15 cellular contexts compared by ENCODE assay signal in the genomic region with DNA sequence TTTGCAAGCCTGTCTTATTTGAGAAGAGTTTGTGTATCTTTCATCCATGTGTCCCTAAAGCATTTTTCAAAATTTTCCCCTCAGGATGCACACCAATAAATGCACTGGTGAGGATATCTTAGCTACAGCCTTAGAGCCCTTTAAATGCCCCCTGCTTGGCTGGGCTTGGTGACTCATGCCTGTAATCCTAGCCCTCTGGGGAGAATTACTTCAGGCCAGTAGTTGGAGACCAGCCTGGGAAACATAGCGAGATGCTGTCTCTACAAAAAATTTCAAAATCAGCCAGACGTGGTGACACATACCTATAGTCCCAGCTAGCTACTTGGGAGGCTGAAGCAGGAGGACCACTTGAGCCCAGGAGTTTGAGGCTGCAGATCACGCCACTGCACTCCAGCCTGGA. TPM values are rescaled to one million over a fixed set of nuclear protein-coding genes. Genes with fewer than 3 reads are reported as not detected.
DNase-seq lines count a peak whose midpoint lies in the region; ATAC-seq, FAIRE-seq and TF ChIP-seq lines count a peak whose summit lies in the region.
"Had no signal": no experiment of that assay in that cellular context is flagged by ENCODE, and none has a peak within 500 bp of the region (broad histone marks: within the 10 kb centered on the region; RNA-seq: fewer than 3 reads in every experiment).

No MANE protein-coding gene starts in this region.

- H3K9ac ChIP-seq in mesenchymal stem cell (ENCODE audit: low read length): no peak overlapping the region

- H3K27me3 ChIP-seq in mesenchymal stem cell (ENCODE audit: control insufficient read depth in 1 of 2, insufficient read depth in 1 of 2, low read length in 2 of 2): no peaks in the 10 kb centered on the region

- no peak overlapping the region for H3K4me3 ChIP-seq in astrocyte of the cerebellum (ENCODE audit: low read depth, low read length)
- H3K4me3 ChIP-seq in mesenchymal stem cell (ENCODE audit: insufficient read depth in 1 of 2, low read depth in 1 of 2, low read length in 2 of 2): no peak overlapping the region
- H3K4me3 ChIP-seq: skin epidermis had no signal

- no peak overlapping the region for H3K4me2 ChIP-seq in mesenchymal stem cell (ENCODE audit: low read length, poor library complexity, severe bottlenecking)

- ATAC-seq in GM19455 (IDR thresholded peaks at IDR 0.05; ENCODE audit: unreplicated experiment): no peak
- no peak for ATAC-seq in HG03439 (IDR thresholded peaks at IDR 0.05; ENCODE audit: unreplicated experiment)

- no peak for TF ChIP-seq CTCF in astrocyte of the cerebellum (IDR thresholded peaks at IDR 0.05; ENCODE audit: low read depth, low read length, missing control alignments)
- TF ChIP-seq CTCF in D721Med (IDR thresholded peaks at IDR 0.05; ENCODE audit: insufficient read depth, missing control alignments): no peak

- H3K36me3 ChIP-seq in mesenchymal stem cell (ENCODE audit: control insufficient read depth in 1 of 2, insufficient read depth in 2 of 2, low read depth in 1 of 2, low read length in 2 of 2): no peaks in the 10 kb centered on the region

- H3K4me1 ChIP-seq in mesenchymal stem cell (ENCODE audit: control insufficient read depth, insufficient read depth, low read depth, low read length): no peaks in the 10 kb centered on the region

- H2BK15ac ChIP-seq in mesenchymal stem cell (ENCODE audit: low read depth, poor library complexity, severe bottlenecking): no peak overlapping the region

- in situ Hi-C loops in Caki2 (cut with HindIII; ENCODE audit: low pct_unique_long_range_greater_than_20kb, low sequenced_read_pairs): no loop called here
- in situ Hi-C loops in astrocyte of the cerebellum (cut with HindIII; ENCODE audit: low sequenced_read_pairs): no loop called here

- no peaks in the 10 kb centered on the region for H3K79me1 ChIP-seq in mesenchymal stem cell (replicated peaks; ENCODE audit: low read length, poor library complexity, severe bottlenecking)

- no peak overlapping the region for H2BK12ac ChIP-seq in mesenchymal stem cell (ENCODE audit: low read length in 2 of 2)

- no peak overlapping the region for H3K14ac ChIP-seq in mesenchymal stem cell (ENCODE audit: low read length in 2 of 2)

- no peak overlapping the region for H3K4ac ChIP-seq in mesenchymal stem cell (ENCODE audit: low read depth in 1 of 2, low read length in 2 of 2)

- H3K27ac ChIP-seq in mesenchymal stem cell (ENCODE audit: low read length, poor library complexity, severe bottlenecking): peak overlapping the region; percentile 16
- H3K27ac ChIP-seq: skin epidermis had no signal

- H4K91ac ChIP-seq in mesenchymal stem cell (ENCODE audit: low read length): no peak overlapping the region

- DNase-seq in Caki2 (ENCODE audit: low read depth) (peak; percentile 55), HTR-8/SVneo (ENCODE audit: insufficient read length, low spot score) (peak; percentile 53), astrocyte of the cerebellum (ENCODE audit: low read depth) (peak; percentile 74), mesenchymal stem cell (peak; percentile 88), NCI-H1694 treated with DMSO at 0.1 percent for 48 hours (lab: John Stamatoyannopoulos, UW) (no peak), D721Med (ENCODE audit: insufficient read length, low spot score) (no peak)
- DNase-seq: activated CD4-positive, alpha-beta T cell treated with anti-CD3 and anti-CD28 coated beads, Interleukin-2, amount 50 U/mL, for 4 hours; activated naive CD4-positive, alpha-beta T cell treated with anti-CD3 and anti-CD28 coated beads, Interleukin-2, amount 10 ng/mL, durations not matched to agents 7 days and 5 days; DMS53; effector memory CD4-positive, alpha-beta T cell; KG1; NCI-H510A had no signal

- no peak overlapping the region for H2BK5ac ChIP-seq in mesenchymal stem cell (ENCODE audit: low read depth, low read length, poor library complexity, severe bottlenecking)

- peaks cover 3% of the 10 kb centered on the region for H3K9me3 ChIP-seq in mesenchymal stem cell (ENCODE audit: control insufficient read depth, low read length)

- no peak overlapping the region for H2BK120ac ChIP-seq in mesenchymal stem cell (ENCODE audit: low read depth, low read length)

- H4K8ac ChIP-seq in mesenchymal stem cell (ENCODE audit: low read length): no peak overlapping the region

- FAIRE-seq in HTR-8/SVneo (lab: Jason Lieb, UNC): peak; percentile 92
- FAIRE-seq in D721Med (lab: Jason Lieb, UNC): no peak

- H3K23ac ChIP-seq in mesenchymal stem cell (ENCODE audit: low read length in 2 of 2): no peak overlapping the region

- no peak overlapping the region for H2AK5ac ChIP-seq in mesenchymal stem cell (ENCODE audit: low read length, severe bottlenecking)

- H2AFZ ChIP-seq in mesenchymal stem cell (ENCODE audit: low read depth, low read length): no peak overlapping the region

- H3K18ac ChIP-seq in mesenchymal stem cell (ENCODE audit: low read depth in 1 of 2, low read length in 2 of 2): no peak overlapping the region

- WGBS in mesenchymal stem cell: 4% methylated on average over 2 of the region's 3 CpGs

RNA-seq across cellular contexts. Expression of a gene that starts 33.8 kb away (rescaled TPM):
- total RNA-seq in Caki2 (2014; rRNA removed; shearing (Covaris generic); ENCODE audit: low replicate concordance): 10.0 and 28.0 TPM in 2 replicates
- polyA plus RNA-seq in mesenchymal stem cell (2013, experiment 1 of 2): 3.5 TPM
- polyA plus RNA-seq in mesenchymal stem cell (2013, experiment 2 of 2): 3.8 TPM

Comparison
In these comparisons a context has a peak if more than half of its experiments do, and no peak if none do; other contexts are left out.
1. DNase-seq: peak in Caki2 (single experiment), HTR-8/SVneo (single experiment), astrocyte of the cerebellum (single experiment) and mesenchymal stem cell (single experiment); none in NCI-H1694 treated with DMSO at 0.1 percent for 48 hours (single experiment) and D721Med (single experiment).